ENCODE assay signal across 22 cellular contexts in genomic region chr15:78040653-78041244, GRCh38. TPM values are rescaled to one million over a fixed set of nuclear protein-coding genes. Genes with fewer than 3 reads are reported as not detected.
DNase-seq lines count a peak whose midpoint lies in the region; ATAC-seq and TF ChIP-seq lines count a peak whose summit lies in the region.
"Had no signal": no experiment of that assay in that cellular context is flagged by ENCODE, and none has a peak within 500 bp of the region (broad histone marks: within the 10 kb centered on the region; RNA-seq: fewer than 3 reads in every experiment).

No MANE protein-coding gene starts in this region.

- peak overlapping the region; percentile 51 for H3K27ac Mint-ChIP-seq in activated CD4-positive, alpha-beta T cell treated with anti-CD3 and anti-CD28 coated beads, Interleukin-2, amount 10 ng/mL, durations not matched to agents 7 days and 5 days
- H3K27ac Mint-ChIP-seq in HFFc6 (peak overlapping the region; percentile 58), chondrocyte (ENCODE audit: unreplicated experiment) (peak overlapping the region; percentile 57)
- H3K27ac Mint-ChIP-seq: nephron had no signal

- POLR2A ChIA-PET in activated CD4-positive, alpha-beta T cell treated with anti-CD3 and anti-CD28 coated beads, Interleukin-2, amount 10 ng/mL, durations not matched to agents 7 days and 5 days (lab: Charles Lee), result no interaction called here

- H3K9me3 ChIP-seq in right cardiac atrium (ENCODE audit: control insufficient read depth, low read length), result no peaks in the 10 kb centered on the region
- H3K9me3 ChIP-seq: Caco-2, lower lobe of right lung had no signal

- peaks cover 65% of the 10 kb centered on the region for H3K36me3 Mint-ChIP-seq in activated CD4-positive, alpha-beta T cell treated with anti-CD3 and anti-CD28 coated beads, Interleukin-2, amount 10 ng/mL, durations not matched to agents 7 days and 5 days (ENCODE audit: low read depth)
- peaks cover 34% of the 10 kb centered on the region for H3K36me3 Mint-ChIP-seq in HFFc6 (ENCODE audit: low read depth)
- peaks cover 30% of the 10 kb centered on the region for H3K36me3 Mint-ChIP-seq in chondrocyte (ENCODE audit: low read depth)

- CTCF ChIA-PET in activated CD4-positive, alpha-beta T cell treated with anti-CD3 and anti-CD28 coated beads, Interleukin-2, amount 10 ng/mL, durations not matched to agents 7 days and 5 days (lab: Charles Lee), result interaction anchor here (0.8 to 1.0 kb wide), 2 partner anchors 18 to 29 kb away, joined by 3 read pairs; no protein-coding TSS in a partner anchor

- H3K4me1 ChIP-seq in right cardiac atrium (ENCODE audit: control insufficient read depth, insufficient read depth, low read length), result peaks cover 4% of the 10 kb centered on the region

- H3K27me3 ChIP-seq in right cardiac atrium (ENCODE audit: control insufficient read depth, insufficient read depth), result no peaks in the 10 kb centered on the region

- H3K4me3 ChIP-seq in right cardiac atrium (ENCODE audit: low read length), result no peak overlapping the region
- H3K4me3 ChIP-seq: lower lobe of right lung had no signal

- WGBS in right cardiac atrium, result 80% methylated on average over 1 of the region's 1 CpG

- no peaks in the 10 kb centered on the region for H3K9me3 Mint-ChIP-seq in activated CD4-positive, alpha-beta T cell treated with anti-CD3 and anti-CD28 coated beads, Interleukin-2, amount 10 ng/mL, durations not matched to agents 7 days and 5 days
- no peaks in the 10 kb centered on the region for H3K9me3 Mint-ChIP-seq in HFFc6
- H3K9me3 Mint-ChIP-seq in chondrocyte (ENCODE audit: low read depth), result no peaks in the 10 kb centered on the region
- H3K9me3 Mint-ChIP-seq: nephron had no signal

- no peak for DNase-seq in activated CD4-positive, alpha-beta T cell treated with anti-CD3 and anti-CD28 coated beads, Interleukin-2, amount 10 ng/mL, durations not matched to agents 7 days and 5 days
- no peak for DNase-seq in activated CD4-positive, alpha-beta T cell treated with anti-CD3 and anti-CD28 coated beads for 4 hours
- DNase-seq in HFFc6, result no peak
- DNase-seq in chondrocyte (ENCODE audit: low spot score), result no peak
- DNase-seq in sciatic nerve (ENCODE audit: low spot score), result no peak
- DNase-seq in right cardiac atrium, result no peak
- DNase-seq in cortex of kidney (lab: John Stamatoyannopoulos, UW), result no peak
- DNase-seq: activated CD8-positive, alpha-beta memory T cell treated with anti-CD3 and anti-CD28 coated beads, Interleukin-2, amount 50 U/mL, for 4 hours; amygdala; Caco-2; cerebellar nuclear complex; GOT3; Kasumi-1; lower lobe of right lung; NCI-H146; NCI-H226; NK-92 treated with Interleukin-12 subunit alpha and Interleukin-12 subunit beta, amount 100 ng/mL, for 24 hours had no signal

- intact Hi-C loops in sciatic nerve (cut with DNase I), result no loop called here
- intact Hi-C loops in right cardiac atrium (cut with DNase I), result no loop called here

- ATAC-seq in sciatic nerve (peak; percentile 56), right cardiac atrium (no peak), GM19467 (IDR thresholded peaks at IDR 0.05; ENCODE audit: unreplicated experiment) (no peak)
- ATAC-seq: lower lobe of right lung had no signal

- TF ChIP-seq CTCF in HFFc6 (IDR thresholded peaks at IDR 0.05) (no peak), chondrocyte (IDR thresholded peaks at IDR 0.05) (no peak)

- no peaks in the 10 kb centered on the region for H3K27me3 Mint-ChIP-seq in activated CD4-positive, alpha-beta T cell treated with anti-CD3 and anti-CD28 coated beads, Interleukin-2, amount 10 ng/mL, durations not matched to agents 7 days and 5 days
- H3K27me3 Mint-ChIP-seq in HFFc6 (ENCODE audit: insufficient read depth) (peaks cover 3% of the 10 kb centered on the region), chondrocyte (ENCODE audit: low read depth) (no peaks in the 10 kb centered on the region)

- no peak overlapping the region for H3K4me3 Mint-ChIP-seq in activated CD4-positive, alpha-beta T cell treated with anti-CD3 and anti-CD28 coated beads, Interleukin-2, amount 10 ng/mL, durations not matched to agents 7 days and 5 days
- H3K4me3 Mint-ChIP-seq in HFFc6, result no peak overlapping the region
- H3K4me3 Mint-ChIP-seq in chondrocyte (ENCODE audit: unreplicated experiment), result no peak overlapping the region
- H3K4me3 Mint-ChIP-seq: nephron had no signal

- H3K4me1 Mint-ChIP-seq in activated CD4-positive, alpha-beta T cell treated with anti-CD3 and anti-CD28 coated beads, Interleukin-2, amount 10 ng/mL, durations not matched to agents 7 days and 5 days, result peaks cover 88% of the 10 kb centered on the region
- H3K4me1 Mint-ChIP-seq in HFFc6 (ENCODE audit: low read depth), result peaks cover 41% of the 10 kb centered on the region
- peaks cover 23% of the 10 kb centered on the region for H3K4me1 Mint-ChIP-seq in chondrocyte (ENCODE audit: low read depth)

- H3K27ac ChIP-seq in right cardiac atrium (ENCODE audit: low read length), result no peak overlapping the region
- H3K27ac ChIP-seq: lower lobe of right lung, RWPE1 had no signal

RNA-seq across cellular contexts. Expression of gene TBC1D2B, which starts 36.8 kb away (rescaled TPM):
- 10 to 100 TPM; 77.2 to 83.7 TPM for total RNA-seq in activated CD4-positive, alpha-beta T cell treated with anti-CD3 and anti-CD28 coated beads, Interleukin-2, amount 10 ng/mL, durations not matched to agents 7 days and 5 days
- 10 to 100 TPM; 34.1 to 42.5 (median 38.0) TPM for total RNA-seq in HFFc6 (2021; fragmentation: NEBNext Ultra II Directional; extraction: Animal tissue kit (Norgen Biotek cat#: 25700))
- total RNA-seq in chondrocyte, result 44.3 to 64.2 TPM (median 58.1 TPM) in 3 replicates
- total RNA-seq in sciatic nerve, result 103 TPM
- 10 to 100 TPM; 14.0 to 19.8 (median 15.6) TPM for total RNA-seq in right cardiac atrium
- polyA plus RNA-seq in right cardiac atrium, result 8.2 TPM

RNA-seq across cellular contexts. Expression of gene SH2D7, which starts 51.6 kb away (rescaled TPM):
- total RNA-seq in activated CD4-positive, alpha-beta T cell treated with anti-CD3 and anti-CD28 coated beads, Interleukin-2, amount 10 ng/mL, durations not matched to agents 7 days and 5 days, result not detected
- not detected for total RNA-seq in HFFc6 (2021; fragmentation: NEBNext Ultra II Directional; extraction: Animal tissue kit (Norgen Biotek cat#: 25700))
- total RNA-seq in chondrocyte (not detected in 3 replicates), sciatic nerve (not detected), right cardiac atrium (not detected)
- polyA plus RNA-seq in right cardiac atrium, result 0.02 TPM
- total RNA-seq: Caco-2, lower lobe of right lung, pulmonary artery endothelial cell, subcutaneous adipose tissue had no signal
